1 cellular context compared by ENCODE assay signal in genomic region chr5:175567954-175568353, GRCh38.
TF ChIP-seq lines count a peak whose summit lies in the region.

No MANE protein-coding gene starts in this region.

TF ChIP-seq in GM12878, 131 proteins besides CTCF, POLR2A, EP300 and RAD21 (continued from another document):
- TF ChIP-seq RELB (IDR thresholded peaks at IDR 0.05; ENCODE audit: low read depth) = no peak
- TF ChIP-seq SIX5 (IDR thresholded peaks at IDR 0.05; ENCODE audit: low read depth, low read length, severe bottlenecking) = no peak
- TF ChIP-seq WRNIP1 (IDR thresholded peaks at IDR 0.05; ENCODE audit: borderline replicate concordance, low read depth, low read length) = no peak
- TF ChIP-seq IRF5 (IDR thresholded peaks at IDR 0.05; ENCODE audit: borderline replicate concordance) = no peak
- no peak for TF ChIP-seq E2F4 (IDR thresholded peaks at IDR 0.05; ENCODE audit: low read depth, low read length)
- no peak for TF ChIP-seq HCFC1 (IDR thresholded peaks at IDR 0.05; ENCODE audit: low read length)
- TF ChIP-seq NR2F1 (conservative IDR thresholded peaks at IDR 0.05) = no peak
- TF ChIP-seq ATF7 (IDR thresholded peaks at IDR 0.05; ENCODE audit: low read depth) = no peak
- no peak for TF ChIP-seq BCL11A (IDR thresholded peaks at IDR 0.05; ENCODE audit: low read depth, low read length)
- no peak for TF ChIP-seq ZNF592 (IDR thresholded peaks at IDR 0.05)
- TF ChIP-seq USF1 (IDR thresholded peaks at IDR 0.05; ENCODE audit: borderline replicate concordance, extremely low read length, insufficient read depth, low read depth, low read length) = no peak
- no peak for TF ChIP-seq ZSCAN29 (IDR thresholded peaks at IDR 0.05)
- no peak for TF ChIP-seq RCOR1 (conservative IDR thresholded peaks at IDR 0.05; ENCODE audit: low read depth, low read length)
- no peak for TF ChIP-seq NRF1 (conservative IDR thresholded peaks at IDR 0.05; ENCODE audit: low read depth, low read length)
- TF ChIP-seq ZBTB40 (IDR thresholded peaks at IDR 0.05; ENCODE audit: borderline replicate concordance) = no peak
